In the genomic region with DNA sequence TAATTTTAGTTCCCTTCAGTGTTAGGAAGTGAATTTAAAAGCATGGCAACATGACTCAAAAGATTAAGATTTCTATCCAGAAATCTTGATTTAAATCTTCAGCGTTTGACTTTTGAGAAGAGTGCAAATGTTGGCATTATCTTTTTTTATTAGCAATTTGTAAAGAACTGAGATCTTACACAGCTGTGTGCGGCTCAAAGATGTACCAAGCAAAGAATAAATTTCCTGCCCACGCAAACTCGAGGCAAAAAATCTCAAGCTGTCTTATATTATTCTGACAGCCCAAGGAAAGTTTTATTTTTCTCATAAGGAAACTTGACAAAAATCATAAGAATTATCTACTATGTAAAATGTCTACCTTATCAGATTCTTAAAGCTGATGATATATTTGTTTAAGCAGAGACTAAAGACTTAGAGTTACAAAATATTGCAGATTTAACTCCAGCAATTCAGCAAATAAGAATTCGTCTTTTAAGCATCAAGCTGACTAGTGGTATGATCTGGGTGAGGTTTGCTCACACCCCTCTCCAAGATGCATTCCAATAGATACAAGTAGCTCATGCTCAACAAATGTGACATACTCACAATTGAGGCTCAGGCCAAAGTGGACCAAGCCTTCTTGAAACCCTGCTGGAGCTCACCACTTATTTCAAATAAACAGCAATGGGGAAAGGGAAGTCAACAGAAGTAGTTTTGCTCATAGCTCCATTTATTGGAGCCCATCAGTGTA, we compare ENCODE assay signal across 16 cellular contexts. TPM values are rescaled to one million over a fixed set of nuclear protein-coding genes. Genes with fewer than 3 reads are reported as not detected.
DNase-seq lines count a peak whose midpoint lies in the region; ATAC-seq, FAIRE-seq and TF ChIP-seq lines count a peak whose summit lies in the region.
"Had no signal": no experiment of that assay in that cellular context is flagged by ENCODE, and none has a peak within 500 bp of the region (broad histone marks: within the 10 kb centered on the region; RNA-seq: fewer than 3 reads in every experiment).

No MANE protein-coding gene starts in this region.

- no peaks in the 10 kb centered on the region for H4K20me1 ChIP-seq in astrocyte (ENCODE audit: insufficient read depth, low read length)

- no peaks in the 10 kb centered on the region for H3K36me3 Mint-ChIP-seq in astrocyte (ENCODE audit: low read depth, unreplicated experiment)

- no peak for TF ChIP-seq CTCF in astrocyte (IDR thresholded peaks at IDR 0.05; ENCODE audit: insufficient read depth, low read depth, low read length)

- intact Hi-C loops in head of caudate nucleus (cut with DNase I) = no loop called here

- H3K9me3 ChIP-seq in astrocyte (ENCODE audit: insufficient read depth, low read depth, low read length) = no peaks in the 10 kb centered on the region

- no peak for FAIRE-seq in astrocyte (lab: Jason Lieb, UNC)

- ATAC-seq in GM18870 (IDR thresholded peaks at IDR 0.05; ENCODE audit: unreplicated experiment) (no peak), GM21447 (IDR thresholded peaks at IDR 0.05; ENCODE audit: unreplicated experiment) (no peak), HG03571 (IDR thresholded peaks at IDR 0.05; ENCODE audit: unreplicated experiment) (no peak)
- ATAC-seq: HCT116 had no signal

- H3K4me1 Mint-ChIP-seq in astrocyte (ENCODE audit: low read depth, unreplicated experiment) = peaks cover 30% of the 10 kb centered on the region

- H3K27me3 Mint-ChIP-seq in astrocyte (ENCODE audit: low read depth, unreplicated experiment) = no peaks in the 10 kb centered on the region

- no peak overlapping the region for H3K4me3 Mint-ChIP-seq in astrocyte (ENCODE audit: unreplicated experiment)

- no peaks in the 10 kb centered on the region for H3K79me2 ChIP-seq in astrocyte (ENCODE audit: insufficient read depth, low read length)

- H3K9ac ChIP-seq in astrocyte (ENCODE audit: low read length) = no peak overlapping the region

- no peaks in the 10 kb centered on the region for H3K9me3 Mint-ChIP-seq in astrocyte (ENCODE audit: unreplicated experiment)

- H3K27ac ChIP-seq in astrocyte (ENCODE audit: low read depth, low read length) = no peak overlapping the region
- H3K27ac ChIP-seq: PC-9 had no signal

- peak overlapping the region; percentile 48 for H3K27ac Mint-ChIP-seq in astrocyte (ENCODE audit: unreplicated experiment)

- DNase-seq in GM04503 (ENCODE audit: low read depth) (peak; percentile 40), astrocyte (ENCODE audit: low read depth) (peak; percentile 9), head of caudate nucleus (peak in 23 of 42 donors; percentile 13 to 66 (median 35)), NCI-H2107 treated with DMSO at 0.1 percent for 48 hours (lab: John Stamatoyannopoulos, UW; ENCODE audit: unreplicated experiment) (no peak)
- DNase-seq: C1 segment of cervical spinal cord, DMS 273 treated with DMSO at 0.1 percent for 48 hours, KG1, NCI-H1092, NCI-H1694 treated with DMSO at 0.1 percent for 48 hours, NCI-H446, NCI-H748 treated with DMSO at 0.1 percent for 48 hours, PC-9 had no signal

- no peak overlapping the region for H2AFZ ChIP-seq in astrocyte (ENCODE audit: low read depth, low read length)
- H2AFZ ChIP-seq: PC-9 had no signal

- no peaks in the 10 kb centered on the region for H3K27me3 ChIP-seq in astrocyte (ENCODE audit: insufficient read depth, low read length)

- no peak overlapping the region for H3K4me2 ChIP-seq in astrocyte (ENCODE audit: low read length)
- H3K4me2 ChIP-seq: PC-9 had no signal

- H3K4me3 ChIP-seq in astrocyte (ENCODE audit: insufficient read depth, low read depth, low read length) = no peak overlapping the region
- H3K4me3 ChIP-seq: PC-9 had no signal

- H3K36me3 ChIP-seq in astrocyte (ENCODE audit: insufficient read depth, low read length) = no peaks in the 10 kb centered on the region

- peaks cover 10% of the 10 kb centered on the region for H3K4me1 ChIP-seq in astrocyte (ENCODE audit: insufficient read depth, low read length)

RNA-seq across cellular contexts. Expression of gene POC1B, which starts 47.4 kb away (rescaled TPM):
- 10.6 and 12.3 TPM in 2 replicates for total RNA-seq in astrocyte

RNA-seq across cellular contexts. Expression of gene GALNT4, which starts 48.6 kb away (rescaled TPM):
- total RNA-seq in astrocyte = 6.2 and 6.9 TPM in 2 replicates
